ENCODE assay signal across 1 cellular context in the genomic region with DNA sequence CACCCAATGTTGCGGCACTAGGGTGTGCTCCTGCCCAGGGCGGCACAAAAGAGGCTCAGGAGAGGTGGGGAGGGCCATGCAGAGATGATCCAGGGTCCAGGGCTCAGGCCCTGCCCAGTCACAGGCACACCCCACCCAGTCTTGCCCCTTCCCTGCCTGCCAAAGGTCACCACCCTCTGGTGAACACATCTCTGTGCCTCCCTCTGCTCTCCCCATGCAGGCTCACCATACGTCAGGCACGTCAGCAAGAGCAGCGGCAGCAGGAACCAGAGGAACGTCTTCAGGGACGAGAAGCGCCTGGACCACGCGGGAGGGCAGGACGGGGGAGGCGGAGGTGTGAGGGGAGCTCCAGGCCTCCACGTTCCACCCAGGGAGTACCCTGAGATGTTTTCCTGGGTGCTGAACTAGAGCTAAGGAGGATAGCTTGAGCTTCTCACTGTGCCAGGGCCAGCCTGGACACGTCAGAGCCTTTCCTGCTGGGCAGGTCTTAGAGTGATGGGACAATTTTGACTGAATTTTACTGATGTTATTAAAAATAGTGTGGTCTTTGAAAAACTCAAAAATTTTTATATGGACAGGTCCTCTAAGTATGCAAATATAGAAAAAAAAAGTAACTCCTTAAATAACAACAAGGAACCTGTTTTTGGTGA.
TF ChIP-seq lines count a peak whose summit lies in the region.

No MANE protein-coding gene starts in this region.

TF ChIP-seq in HepG2, 621 proteins besides CTCF, POLR2A, EP300 and RAD21 (continued from another document and continues in another):
- TF ChIP-seq HOMEZ (CRISPR knock-in tag; IDR thresholded peaks at IDR 0.05; ENCODE audit: low read depth) (no peak), ZBTB33 (CRISPR knock-in tag; IDR thresholded peaks at IDR 0.05) (peak; percentile 54; the same call in 1 of the 2 replicates), ZNF816 (CRISPR knock-in tag; IDR thresholded peaks at IDR 0.05; ENCODE audit: borderline replicate concordance) (no peak), AGO2 (optimal IDR thresholded peaks at IDR 0.05; ENCODE audit: low read depth, low read length) (peak; percentile 37), SALL2 (CRISPR knock-in tag; IDR thresholded peaks at IDR 0.05) (no peak), PCBP2 (optimal IDR thresholded peaks at IDR 0.05; ENCODE audit: low read depth, low read length, poor library complexity, severe bottlenecking) (no peak), ZNF225 (CRISPR knock-in tag; IDR thresholded peaks at IDR 0.05) (no peak), ARID5B (CRISPR knock-in tag; IDR thresholded peaks at IDR 0.05) (no peak), TRIM22 (IDR thresholded peaks at IDR 0.05) (no peak), HIC2 (CRISPR knock-in tag; IDR thresholded peaks at IDR 0.05; ENCODE audit: low read depth) (peak; percentile 73; the same call in 1 of the 2 replicates), ZSCAN30 (CRISPR knock-in tag; IDR thresholded peaks at IDR 0.05) (no peak), SIX1 (CRISPR knock-in tag; IDR thresholded peaks at IDR 0.05; ENCODE audit: borderline replicate concordance) (no peak), CBX2 (IDR thresholded peaks at IDR 0.05; ENCODE audit: low read depth, low read length) (no peak), CBX2 (CRISPR knock-in tag; IDR thresholded peaks at IDR 0.05; ENCODE audit: low read depth) (no peak), SALL1 (CRISPR knock-in tag; IDR thresholded peaks at IDR 0.05) (0 out of 2 replicates have a peak, but pooled peaks have one; percentile 22), ZNF746 (CRISPR knock-in tag; IDR thresholded peaks at IDR 0.05) (no peak), ZNF687 (CRISPR knock-in tag; IDR thresholded peaks at IDR 0.05) (peak; percentile 68), FOXO1 (CRISPR knock-in tag; IDR thresholded peaks at IDR 0.05) (no peak), ZBTB2 (CRISPR knock-in tag; IDR thresholded peaks at IDR 0.05; ENCODE audit: low read depth) (no peak), HIVEP1 (CRISPR knock-in tag; IDR thresholded peaks at IDR 0.05) (no peak), ZNF441 (CRISPR knock-in tag; IDR thresholded peaks at IDR 0.05; ENCODE audit: borderline replicate concordance) (no peak), ZMYM2 (CRISPR knock-in tag; IDR thresholded peaks at IDR 0.05) (no peak), ZSCAN31 (CRISPR knock-in tag; IDR thresholded peaks at IDR 0.05; ENCODE audit: low read depth) (no peak), BRD4 (CRISPR knock-in tag; IDR thresholded peaks at IDR 0.05) (no peak)
- TF ChIP-seq, protein P1, sequence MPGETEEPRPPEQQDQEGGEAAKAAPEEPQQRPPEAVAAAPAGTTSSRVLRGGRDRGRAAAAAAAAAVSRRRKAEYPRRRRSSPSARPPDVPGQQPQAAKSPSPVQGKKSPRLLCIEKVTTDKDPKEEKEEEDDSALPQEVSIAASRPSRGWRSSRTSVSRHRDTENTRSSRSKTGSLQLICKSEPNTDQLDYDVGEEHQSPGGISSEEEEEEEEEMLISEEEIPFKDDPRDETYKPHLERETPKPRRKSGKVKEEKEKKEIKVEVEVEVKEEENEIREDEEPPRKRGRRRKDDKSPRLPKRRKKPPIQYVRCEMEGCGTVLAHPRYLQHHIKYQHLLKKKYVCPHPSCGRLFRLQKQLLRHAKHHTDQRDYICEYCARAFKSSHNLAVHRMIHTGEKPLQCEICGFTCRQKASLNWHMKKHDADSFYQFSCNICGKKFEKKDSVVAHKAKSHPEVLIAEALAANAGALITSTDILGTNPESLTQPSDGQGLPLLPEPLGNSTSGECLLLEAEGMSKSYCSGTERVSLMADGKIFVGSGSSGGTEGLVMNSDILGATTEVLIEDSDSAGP (CRISPR knock-in tag; IDR thresholded peaks at IDR 0.05; ENCODE audit: borderline replicate concordance) = 0 out of 2 replicates have a peak, but pooled peaks have one; percentile 18
- TF ChIP-seq, protein P2, sequence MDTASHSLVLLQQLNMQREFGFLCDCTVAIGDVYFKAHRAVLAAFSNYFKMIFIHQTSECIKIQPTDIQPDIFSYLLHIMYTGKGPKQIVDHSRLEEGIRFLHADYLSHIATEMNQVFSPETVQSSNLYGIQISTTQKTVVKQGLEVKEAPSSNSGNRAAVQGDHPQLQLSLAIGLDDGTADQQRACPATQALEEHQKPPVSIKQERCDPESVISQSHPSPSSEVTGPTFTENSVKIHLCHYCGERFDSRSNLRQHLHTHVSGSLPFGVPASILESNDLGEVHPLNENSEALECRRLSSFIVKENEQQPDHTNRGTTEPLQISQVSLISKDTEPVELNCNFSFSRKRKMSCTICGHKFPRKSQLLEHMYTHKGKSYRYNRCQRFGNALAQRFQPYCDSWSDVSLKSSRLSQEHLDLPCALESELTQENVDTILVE (CRISPR knock-in tag; IDR thresholded peaks at IDR 0.05) = no peak
- TF ChIP-seq, protein P3, sequence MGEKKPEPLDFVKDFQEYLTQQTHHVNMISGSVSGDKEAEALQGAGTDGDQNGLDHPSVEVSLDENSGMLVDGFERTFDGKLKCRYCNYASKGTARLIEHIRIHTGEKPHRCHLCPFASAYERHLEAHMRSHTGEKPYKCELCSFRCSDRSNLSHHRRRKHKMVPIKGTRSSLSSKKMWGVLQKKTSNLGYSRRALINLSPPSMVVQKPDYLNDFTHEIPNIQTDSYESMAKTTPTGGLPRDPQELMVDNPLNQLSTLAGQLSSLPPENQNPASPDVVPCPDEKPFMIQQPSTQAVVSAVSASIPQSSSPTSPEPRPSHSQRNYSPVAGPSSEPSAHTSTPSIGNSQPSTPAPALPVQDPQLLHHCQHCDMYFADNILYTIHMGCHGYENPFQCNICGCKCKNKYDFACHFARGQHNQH (CRISPR knock-in tag; IDR thresholded peaks at IDR 0.05) = no peak
- TF ChIP-seq, protein P4, sequence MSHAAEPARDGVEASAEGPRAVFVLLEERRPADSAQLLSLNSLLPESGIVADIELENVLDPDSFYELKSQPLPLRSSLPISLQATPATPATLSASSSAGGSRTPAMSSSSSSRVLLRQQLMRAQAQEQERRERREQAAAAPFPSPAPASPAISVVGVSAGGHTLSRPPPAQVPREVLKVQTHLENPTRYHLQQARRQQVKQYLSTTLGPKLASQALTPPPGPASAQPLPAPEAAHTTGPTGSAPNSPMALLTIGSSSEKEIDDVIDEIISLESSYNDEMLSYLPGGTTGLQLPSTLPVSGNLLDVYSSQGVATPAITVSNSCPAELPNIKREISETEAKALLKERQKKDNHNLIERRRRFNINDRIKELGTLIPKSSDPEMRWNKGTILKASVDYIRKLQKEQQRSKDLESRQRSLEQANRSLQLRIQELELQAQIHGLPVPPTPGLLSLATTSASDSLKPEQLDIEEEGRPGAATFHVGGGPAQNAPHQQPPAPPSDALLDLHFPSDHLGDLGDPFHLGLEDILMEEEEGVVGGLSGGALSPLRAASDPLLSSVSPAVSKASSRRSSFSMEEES (CRISPR knock-in tag; IDR thresholded peaks at IDR 0.05) = no peak
